ENCODE assay signal across 9 cellular contexts in genomic region chr22:46735747-46736608, GRCh38. TPM values are rescaled to one million over a fixed set of nuclear protein-coding genes. Genes with fewer than 3 reads are reported as not detected.
DNase-seq lines count a peak whose midpoint lies in the region; ATAC-seq and TF ChIP-seq lines count a peak whose summit lies in the region.
"Had no signal": no experiment of that assay in that cellular context is flagged by ENCODE, and none has a peak within 500 bp of the region (broad histone marks: within the 10 kb centered on the region; RNA-seq: fewer than 3 reads in every experiment).

No MANE protein-coding gene starts in this region.

- H3K27ac Mint-ChIP-seq in WTC11 = no peak overlapping the region

- POLR2A ChIA-PET in WTC11 (lab: Charles Lee) = no interaction called here

- H3K4me1 ChIP-seq in right cardiac atrium (ENCODE audit: control insufficient read depth, insufficient read depth, low read length) (peaks cover 25% of the 10 kb centered on the region), skeletal muscle satellite cell (ENCODE audit: control insufficient read depth, insufficient read depth, low read length) (peaks cover 42% of the 10 kb centered on the region)

- CTCF ChIA-PET in WTC11 (lab: Charles Lee) = interaction anchor here (0.6 to 1.8 kb wide), 4 partner anchors 23 to 173 kb away, joined by 3 to 4 read pairs (median 4); no protein-coding TSS in a partner anchor

- TF ChIP-seq CTCF in WTC11 (IDR thresholded peaks at IDR 0.05) (no peak), GM13977 (IDR thresholded peaks at IDR 0.05; ENCODE audit: extremely low read depth, insufficient read depth, missing control alignments) (no peak)

- no peak overlapping the region for H3K9ac ChIP-seq in skeletal muscle satellite cell (ENCODE audit: low read depth, low read length)

- H3K36me3 Mint-ChIP-seq in WTC11 = no peaks in the 10 kb centered on the region

- no peaks in the 10 kb centered on the region for H3K9me3 Mint-ChIP-seq in WTC11

- no peaks in the 10 kb centered on the region for H3K36me3 ChIP-seq in skeletal muscle satellite cell (ENCODE audit: insufficient read depth, low read length)

- intact Hi-C loops in right cardiac atrium (cut with DNase I) = loop anchor here in 1 of 4 donors (10.0 kb wide), 1 partner anchor 161 kb away; no protein-coding TSS in a partner anchor

- H3K9me3 ChIP-seq in right cardiac atrium (ENCODE audit: control insufficient read depth, low read length) (no peaks in the 10 kb centered on the region), skeletal muscle satellite cell (replicated peaks; ENCODE audit: low read length) (no peaks in the 10 kb centered on the region)

- ATAC-seq in WTC11 (no peak; the same call in 1 of the 2 replicates), right cardiac atrium (no peak), GM21423 (IDR thresholded peaks at IDR 0.05; ENCODE audit: unreplicated experiment) (no peak)

- H3K27ac ChIP-seq in right cardiac atrium (ENCODE audit: low read length) = peak overlapping the region; percentile 61

- peak overlapping the region; percentile 89 for H3K4me3 Mint-ChIP-seq in WTC11

- peaks cover 41% of the 10 kb centered on the region for H3K4me1 Mint-ChIP-seq in WTC11

- H3K4me3 ChIP-seq in GM08714 (ENCODE audit: low read length) = peak overlapping the region; percentile 57; the same call in 1 of the 2 replicates
- peak overlapping the region; percentile 98 for H3K4me3 ChIP-seq in right cardiac atrium (ENCODE audit: low read length)
- H3K4me3 ChIP-seq in skeletal muscle satellite cell (ENCODE audit: low read length) = no peak overlapping the region

- DNase-seq in WTC11 (ENCODE audit: low spot score) (peak; percentile 35), right cardiac atrium (peak in 1 of 3 donors; percentile 58), NCI-H2029 (lab: John Stamatoyannopoulos, UW) (no peak), GM13977 (ENCODE audit: low spot score) (no peak)
- DNase-seq in stimulated activated naive CD4-positive, alpha-beta T cell (lab: John Stamatoyannopoulos, UW) = no peak
- DNase-seq: NCI-H1417 treated with DMSO at 0.1 percent for 48 hours had no signal

- H3K27me3 ChIP-seq in right cardiac atrium (ENCODE audit: control insufficient read depth, insufficient read depth) (no peaks in the 10 kb centered on the region), skeletal muscle satellite cell (ENCODE audit: control insufficient read depth, insufficient read depth, low read length) (no peaks in the 10 kb centered on the region)

- no peaks in the 10 kb centered on the region; the same call in 1 of the 2 replicates for H3K27me3 Mint-ChIP-seq in WTC11 (ENCODE audit: low read depth)

- peak overlapping the region; percentile 76 for H3K4me2 ChIP-seq in skeletal muscle satellite cell (ENCODE audit: low read length)

- in situ Hi-C loops in GM13977 (cut with MboI; ENCODE audit: low pct_unique_long_range_greater_than_20kb, low sequenced_read_pairs, unreplicated experiment) = no loop called here

- 36% methylated on average over 13 of the region's 13 CpGs for WGBS in right cardiac atrium

TF ChIP-seq in WTC11, 78 proteins besides CTCF, POLR2A, EP300 and RAD21:
- TF ChIP-seq, protein P1, sequence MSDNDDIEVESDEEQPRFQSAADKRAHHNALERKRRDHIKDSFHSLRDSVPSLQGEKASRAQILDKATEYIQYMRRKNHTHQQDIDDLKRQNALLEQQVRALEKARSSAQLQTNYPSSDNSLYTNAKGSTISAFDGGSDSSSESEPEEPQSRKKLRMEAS (CRISPR knock-in tag; IDR thresholded peaks at IDR 0.05) = no peak
- TF ChIP-seq MLX (CRISPR knock-in tag; IDR thresholded peaks at IDR 0.05) (no peak), MXD4 (CRISPR knock-in tag; IDR thresholded peaks at IDR 0.05; ENCODE audit: borderline replicate concordance) (no peak)
- TF ChIP-seq, protein P2, sequence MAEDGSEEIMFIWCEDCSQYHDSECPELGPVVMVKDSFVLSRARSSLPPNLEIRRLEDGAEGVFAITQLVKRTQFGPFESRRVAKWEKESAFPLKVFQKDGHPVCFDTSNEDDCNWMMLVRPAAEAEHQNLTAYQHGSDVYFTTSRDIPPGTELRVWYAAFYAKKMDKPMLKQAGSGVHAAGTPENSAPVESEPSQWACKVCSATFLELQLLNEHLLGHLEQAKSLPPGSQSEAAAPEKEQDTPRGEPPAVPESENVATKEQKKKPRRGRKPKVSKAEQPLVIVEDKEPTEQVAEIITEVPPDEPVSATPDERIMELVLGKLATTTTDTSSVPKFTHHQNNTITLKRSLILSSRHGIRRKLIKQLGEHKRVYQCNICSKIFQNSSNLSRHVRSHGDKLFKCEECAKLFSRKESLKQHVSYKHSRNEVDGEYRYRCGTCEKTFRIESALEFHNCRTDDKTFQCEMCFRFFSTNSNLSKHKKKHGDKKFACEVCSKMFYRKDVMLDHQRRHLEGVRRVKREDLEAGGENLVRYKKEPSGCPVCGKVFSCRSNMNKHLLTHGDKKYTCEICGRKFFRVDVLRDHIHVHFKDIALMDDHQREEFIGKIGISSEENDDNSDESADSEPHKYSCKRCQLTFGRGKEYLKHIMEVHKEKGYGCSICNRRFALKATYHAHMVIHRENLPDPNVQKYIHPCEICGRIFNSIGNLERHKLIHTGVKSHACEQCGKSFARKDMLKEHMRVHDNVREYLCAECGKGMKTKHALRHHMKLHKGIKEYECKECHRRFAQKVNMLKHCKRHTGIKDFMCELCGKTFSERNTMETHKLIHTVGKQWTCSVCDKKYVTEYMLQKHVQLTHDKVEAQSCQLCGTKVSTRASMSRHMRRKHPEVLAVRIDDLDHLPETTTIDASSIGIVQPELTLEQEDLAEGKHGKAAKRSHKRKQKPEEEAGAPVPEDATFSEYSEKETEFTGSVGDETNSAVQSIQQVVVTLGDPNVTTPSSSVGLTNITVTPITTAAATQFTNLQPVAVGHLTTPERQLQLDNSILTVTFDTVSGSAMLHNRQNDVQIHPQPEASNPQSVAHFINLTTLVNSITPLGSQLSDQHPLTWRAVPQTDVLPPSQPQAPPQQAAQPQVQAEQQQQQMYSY (CRISPR knock-in tag; IDR thresholded peaks at IDR 0.05) = no peak

RNA-seq across cellular contexts. Expression of gene CERK, which starts 2.1 kb away (rescaled TPM):
- total RNA-seq in WTC11 (2021) (45.6 to 50.2 TPM (median 49.7 TPM) in 3 replicates), right cardiac atrium (10 to 100 TPM; 59.5 to 83.5 (median 68.7) TPM)
- 32.6 TPM for polyA plus RNA-seq in right cardiac atrium
- 22.1 and 26.4 TPM in 2 replicates for total RNA-seq in skeletal muscle satellite cell (2012; rRNA removed)

RNA-seq across cellular contexts. Expression of gene TBC1D22A, which starts 26.5 kb away (rescaled TPM):
- total RNA-seq in WTC11 (2021) (18.1 to 21.0 TPM (median 19.1 TPM) in 3 replicates), right cardiac atrium (10 to 100 TPM; 15.3 to 17.3 (median 16.4) TPM)
- 12.0 TPM for polyA plus RNA-seq in right cardiac atrium
- 10.7 and 12.2 TPM in 2 replicates for total RNA-seq in skeletal muscle satellite cell (2012; rRNA removed)
